Comparison of ENCODE assay signal across 28 cellular contexts in genomic region chr17:74031314-74032080, GRCh38.
"Had no signal": no experiment of that assay in that cellular context is flagged by ENCODE, and none has a peak within 500 bp of the region (broad histone marks: within the 10 kb centered on the region; RNA-seq: fewer than 3 reads in every experiment).

No MANE protein-coding gene starts in this region.

- H2AFZ ChIP-seq: hepatocyte had no signal

- FAIRE-seq: endothelial cell of umbilical vein, urothelium cell line had no signal

- H3K4me3 Mint-ChIP-seq: dendritic cell treated with granulocyte-macrophage colony-stimulating factor and Interleukin-4, amounts not matched to agents 40 ng/mL and 50 ng/mL, for 4 days; naive thymus-derived CD4-positive, alpha-beta T cell; nephron; stimulated activated effector memory CD8-positive, alpha-beta T cell treated with anti-CD3 and anti-CD28 coated beads, Interleukin-12 subunit alpha, Interleukin-12 subunit beta, amount 100 ng/mL, for 72 hours had no signal

- H3K4me2 ChIP-seq: hepatocyte had no signal

- H3K36me3 ChIP-seq: colonic mucosa, esophagus muscularis mucosa, gastroesophageal sphincter, heart left ventricle, left lung, ovary, sigmoid colon, thoracic aorta, tibial nerve, upper lobe of left lung had no signal

- H3K79me2 ChIP-seq: hepatocyte had no signal

- H3K27ac ChIP-seq: colonic mucosa, esophagus muscularis mucosa, foreskin keratinocyte, gastroesophageal sphincter, heart left ventricle, hepatocyte, left lung, ovary, psoas muscle, sigmoid colon, thoracic aorta, tibial nerve, upper lobe of left lung had no signal

- H3K27me3 ChIP-seq: colonic mucosa, foreskin keratinocyte, ovary, tibial nerve, upper lobe of left lung had no signal

- DNase-seq: colonic mucosa; effector memory CD4-positive, alpha-beta T cell; foreskin keratinocyte; heart left ventricle; left cardiac atrium; left lung; midbrain; naive thymus-derived CD4-positive, alpha-beta T cell; occipital lobe; ovary; psoas muscle; right cardiac atrium; sigmoid colon; stimulated activated CD4-positive, alpha-beta T cell treated with anti-CD3 and anti-CD28 coated beads, Interleukin-2, amount 100 ng/mL, for 24 hours; stimulated activated CD4-positive, alpha-beta T cell treated with anti-CD3 and anti-CD28 coated beads, Interleukin-4, amount 100 ng/mL, for 24 hours; stimulated activated naive CD8-positive, alpha-beta T cell treated with anti-CD3 and anti-CD28 coated beads, Interleukin-15, Interleukin-2, amounts not matched to agents 100 U/mL and 50 U/mL, for 24 hours; substantia nigra; upper lobe of left lung had no signal

- H3K4me1 ChIP-seq: colonic mucosa, esophagus muscularis mucosa, foreskin keratinocyte, gastroesophageal sphincter, heart left ventricle, left lung, psoas muscle, sigmoid colon, tibial nerve, upper lobe of left lung had no signal

- H3K4me3 ChIP-seq: colonic mucosa, esophagus muscularis mucosa, gastroesophageal sphincter, heart left ventricle, hepatocyte, left lung, ovary, psoas muscle, sigmoid colon, thoracic aorta, tibial nerve, upper lobe of left lung had no signal

- ATAC-seq: foreskin keratinocyte; gastroesophageal sphincter; heart left ventricle; left cardiac atrium; left lung; naive thymus-derived CD4-positive, alpha-beta T cell; psoas muscle; right cardiac atrium; stimulated activated effector memory CD8-positive, alpha-beta T cell treated with anti-CD3 and anti-CD28 coated beads, Interleukin-12 subunit alpha, Interleukin-12 subunit beta, amount 100 ng/mL, for 72 hours; stimulated activated naive CD8-positive, alpha-beta T cell treated with anti-CD3 and anti-CD28 coated beads, Interleukin-15, Interleukin-2, amounts not matched to agents 100 U/mL and 50 U/mL, for 24 hours had no signal

- H3K27ac Mint-ChIP-seq: dendritic cell treated with granulocyte-macrophage colony-stimulating factor and Interleukin-4, amounts not matched to agents 40 ng/mL and 50 ng/mL, for 4 days; nephron; stimulated activated effector memory CD8-positive, alpha-beta T cell treated with anti-CD3 and anti-CD28 coated beads, Interleukin-12 subunit alpha, Interleukin-12 subunit beta, amount 100 ng/mL, for 72 hours had no signal

- H3K9me3 ChIP-seq: colonic mucosa, esophagus muscularis mucosa, gastroesophageal sphincter, heart left ventricle, left lung, ovary, psoas muscle, sigmoid colon, thoracic aorta, tibial nerve, upper lobe of left lung had no signal

- H3K36me3 Mint-ChIP-seq: naive thymus-derived CD4-positive, alpha-beta T cell; stimulated activated effector memory CD8-positive, alpha-beta T cell treated with anti-CD3 and anti-CD28 coated beads, Interleukin-12 subunit alpha, Interleukin-12 subunit beta, amount 100 ng/mL, for 72 hours had no signal

- H3K4me1 Mint-ChIP-seq: naive thymus-derived CD4-positive, alpha-beta T cell; stimulated activated effector memory CD8-positive, alpha-beta T cell treated with anti-CD3 and anti-CD28 coated beads, Interleukin-12 subunit alpha, Interleukin-12 subunit beta, amount 100 ng/mL, for 72 hours had no signal
